1 cellular context compared by ENCODE assay signal in genomic region chr21:44337941-44338895, GRCh38.
TF ChIP-seq lines count a peak whose summit lies in the region.

No MANE protein-coding gene starts in this region.

TF ChIP-seq in H1, 55 proteins besides CTCF, POLR2A, EP300 and RAD21:
- TF ChIP-seq TBP (IDR thresholded peaks at IDR 0.05; ENCODE audit: low read depth, low read length) (no peak), SIN3A (conservative IDR thresholded peaks at IDR 0.05 in 1 of 2, IDR thresholded peaks at IDR 0.05 in 1 of 2; ENCODE audit: low read depth in 1 of 2, low read length in 2 of 2) (peak; percentile 18 to 75; a peak in 1 of 4 replicates)
